In genomic region chr5:147949711-147950573, GRCh38 we compare ENCODE assay signal across 8 cellular contexts. TPM values are rescaled to one million over a fixed set of nuclear protein-coding genes. Genes with fewer than 3 reads are reported as not detected.
A peak's percentile ranks its signal among the peaks of the same experiment; 100 is the strongest.
DNase-seq lines count a peak whose midpoint lies in the region; ATAC-seq, FAIRE-seq and TF ChIP-seq lines count a peak whose summit lies in the region.

No MANE protein-coding gene starts in this region.

- H3K27me3 ChIP-seq in lung (ENCODE audit: control insufficient read depth, insufficient read depth) = no peaks in the 10 kb centered on the region

- no peaks in the 10 kb centered on the region for H3K4me1 ChIP-seq in lung (ENCODE audit: control insufficient read depth in 2 of 2, insufficient read depth in 2 of 2, low read length in 2 of 2)

- peak; percentile 66 for ATAC-seq in HG03045 (IDR thresholded peaks at IDR 0.05; ENCODE audit: unreplicated experiment)
- no peak for ATAC-seq in lung (ENCODE audit: insufficient read depth, low FRiP score)

- in situ Hi-C loops in GM13977 (cut with MboI; ENCODE audit: low pct_unique_long_range_greater_than_20kb, low sequenced_read_pairs, unreplicated experiment) = no loop called here

- no peak overlapping the region for H3K4me3 ChIP-seq in lung

- peak; percentile 96 for FAIRE-seq in A204.1 (lab: Jason Lieb, UNC)

- WGBS in lung, 2 donors = 70 to 77% methylated on average over 2 of the region's 2 CpGs

- H3K36me3 ChIP-seq in lung (ENCODE audit: control insufficient read depth in 2 of 2, insufficient read depth in 2 of 2, low read length in 2 of 2) = no peaks in the 10 kb centered on the region

- H3K27ac ChIP-seq in lung (ENCODE audit: low read depth in 1 of 2, low read length in 1 of 2) = no peak overlapping the region

- peak; percentile 55 for TF ChIP-seq CTCF in GM13977 (IDR thresholded peaks at IDR 0.05; ENCODE audit: extremely low read depth, insufficient read depth, missing control alignments)
- TF ChIP-seq CTCF in lung (IDR thresholded peaks at IDR 0.05; ENCODE audit: control extremely low read depth, extremely low read depth) = peak; percentile 35

- peak; percentile 63 for DNase-seq in GM13977 (ENCODE audit: low spot score)
- peak; percentile 55 for DNase-seq in NCI-H460 (ENCODE audit: extremely low read depth, low read depth)
- peak; percentile 52 for DNase-seq in cerebellar cortex (ENCODE audit: low spot score)
- no peak for DNase-seq in lung (ENCODE audit: low spot score)
- no peak for DNase-seq in activated gamma-delta T cell (lab: John Stamatoyannopoulos, UW)
- no peak for DNase-seq in GDM1 (lab: John Stamatoyannopoulos, UW)

- H3K9me3 ChIP-seq in lung (ENCODE audit: control insufficient read depth in 2 of 2, insufficient read depth in 1 of 2, low read length in 1 of 2) = no peaks in the 10 kb centered on the region

RNA-seq across cellular contexts. Expression of gene C5orf46, which starts 43.6 kb away (rescaled TPM):
- total RNA-seq in NCI-H460 (2014; rRNA removed; shearing (Covaris generic)) = not detected in 2 replicates
- not detected in 2 replicates for polyA plus RNA-seq in NCI-H460 (2014; cell fraction: nucleus; rRNA removed)
- total RNA-seq in lung = not detected
- polyA plus RNA-seq in lung = not detected

Comparison
In these comparisons a context has a peak if more than half of its experiments do, and no peak if none do; other contexts are left out.
1. DNase-seq: peak in GM13977 (single experiment), NCI-H460 (single experiment) and cerebellar cortex (single experiment); none in lung (single experiment), activated gamma-delta T cell (single experiment) and GDM1 (single experiment).